Comparison of ENCODE assay signal across 22 cellular contexts in genomic region chr11:1730230-1730629, GRCh38. TPM values are rescaled to one million over a fixed set of nuclear protein-coding genes. Genes with fewer than 3 reads are reported as not detected.
"Had no signal": no experiment of that assay in that cellular context is flagged by ENCODE, and none has a peak within 500 bp of the region (broad histone marks: within the 10 kb centered on the region; RNA-seq: fewer than 3 reads in every experiment).

No MANE protein-coding gene starts in this region.

- DNase-seq: activated CD4-positive, alpha-beta T cell treated with anti-CD3 and anti-CD28 coated beads for 1 hour; activated CD4-positive, alpha-beta T cell treated with anti-CD3 and anti-CD28 coated beads, Interleukin-2, amount 50 U/mL, for 4 hours; activated gamma-delta T cell treated with Interleukin-2 at 50 U/mL for 16 hours; activated T-cell treated with anti-CD3 and anti-CD28 coated beads, Interleukin-2, amount 50 U/mL, for 72 hours; gastrocnemius medialis; heart right ventricle; left colon; mammary epithelial cell; mucosa of descending colon; naive thymus-derived CD4-positive, alpha-beta T cell; nucleus accumbens; SK-N-SH; stimulated activated CD4-positive, alpha-beta T cell treated with anti-CD3 and anti-CD28 coated beads, Interleukin-4, amount 100 ng/mL, for 24 hours; T-helper 1 cell; T1000 had no signal

- ATAC-seq: gastrocnemius medialis; heart right ventricle; left colon; mucosa of descending colon; naive thymus-derived CD4-positive, alpha-beta T cell had no signal

- H3K27ac Mint-ChIP-seq: activated T-cell treated with anti-CD3 and anti-CD28 coated beads, Interleukin-2, amount 50 U/mL, for 72 hours; naive thymus-derived CD4-positive, alpha-beta T cell had no signal

RNA-seq across cellular contexts. Expression of gene IFITM10, which starts 20.2 kb away (rescaled TPM):
- total RNA-seq: epithelial cell of proximal tubule had no signal
- polyA plus RNA-seq: naive thymus-derived CD4-positive, alpha-beta T cell had no signal

RNA-seq across cellular contexts. Expression of gene KRTAP5-6, which starts 33.2 kb away (rescaled TPM):
- total RNA-seq: activated T-cell treated with anti-CD3 and anti-CD28 coated beads, Interleukin-2, amount 50 U/mL, for 72 hours; astrocyte; bronchial epithelial cell; cerebellum; epithelial cell of proximal tubule; gastrocnemius medialis; heart right ventricle; left colon; mammary epithelial cell; mucosa of descending colon; naive thymus-derived CD4-positive, alpha-beta T cell; posterior vena cava; thoracic aorta; urinary bladder had no signal
- polyA plus RNA-seq: heart right ventricle; mammary epithelial cell; naive thymus-derived CD4-positive, alpha-beta T cell; SK-N-SH; urinary bladder had no signal
